Comparison of ENCODE assay signal across 33 cellular contexts in genomic region chr15:77311020-77311419, GRCh38.
"Had no signal": no experiment of that assay in that cellular context is flagged by ENCODE, and none has a peak within 500 bp of the region (broad histone marks: within the 10 kb centered on the region; RNA-seq: fewer than 3 reads in every experiment).

No MANE protein-coding gene starts in this region.

- H3K9me3 ChIP-seq: Peyer's patch, SJSA1, SK-N-SH had no signal

- H3K9ac ChIP-seq: SK-N-SH had no signal

- H3K27me3 ChIP-seq: Peyer's patch, SJSA1 had no signal

- H3K4me1 ChIP-seq: Peyer's patch had no signal

- FAIRE-seq: bronchial epithelial cell, TTC549 had no signal

- H3K4me1 Mint-ChIP-seq: activated CD4-positive, alpha-beta T cell treated with anti-CD3 and anti-CD28 coated beads, Interleukin-2, amount 10 ng/mL, durations not matched to agents 7 days and 5 days; activated naive CD8-positive, alpha-beta T cell treated with anti-CD3 and anti-CD28 coated beads, Interleukin-2, amount 10 ng/mL, durations not matched to agents 7 days and 5 days had no signal

- H3K27ac Mint-ChIP-seq: activated CD4-positive, alpha-beta T cell treated with anti-CD3 and anti-CD28 coated beads, Interleukin-2, amount 10 ng/mL, durations not matched to agents 7 days and 5 days; activated CD8-positive, alpha-beta T cell treated with anti-CD3 and anti-CD28 coated beads, Interleukin-2, amount 10 ng/mL, durations not matched to agents 7 days and 5 days; activated naive CD4-positive, alpha-beta T cell treated with anti-CD3 and anti-CD28 coated beads, Interleukin-2, amount 50 U/mL, for 24 hours; activated naive CD8-positive, alpha-beta T cell treated with anti-CD3 and anti-CD28 coated beads, Interleukin-2, amount 10 ng/mL, durations not matched to agents 7 days and 5 days; activated T-cell treated with anti-CD3 and anti-CD28 coated beads, Interleukin-2, amount 50 U/mL, for 24 hours; activated T-helper 2 cell treated with anti-CD3 and anti-CD28 coated beads, Interferon-gamma antibody, Interleukin-2, Interleukin-4, amounts not matched to agents 10 μg/mL and 5 μg/mL and 100 μg/mL, durations not matched to agents 14 hours and 24 hours and 36 hours; T-helper 1 cell treated with Interleukin-12 subunit alpha and Interleukin-12 subunit beta and Interleukin-4 antibody, amounts not matched to agents 30 μg/mL and 1 μg/mL, for 36 hours; T-helper 2 cell treated with Interferon-gamma antibody and Interleukin-4, amounts not matched to agents 5 μg/mL and 100 μg/mL, for 36 hours had no signal

- H3K4me2 ChIP-seq: SK-N-SH had no signal

- H3K9me3 Mint-ChIP-seq: activated CD4-positive, alpha-beta T cell treated with anti-CD3 and anti-CD28 coated beads, Interleukin-2, amount 10 ng/mL, durations not matched to agents 7 days and 5 days; activated naive CD4-positive, alpha-beta T cell treated with anti-CD3 and anti-CD28 coated beads, Interleukin-2, amount 50 U/mL, for 24 hours; activated naive CD8-positive, alpha-beta T cell treated with anti-CD3 and anti-CD28 coated beads, Interleukin-2, amount 10 ng/mL, durations not matched to agents 7 days and 5 days; activated T-cell treated with anti-CD3 and anti-CD28 coated beads, Interleukin-2, amount 50 U/mL, for 24 hours; activated T-helper 2 cell treated with anti-CD3 and anti-CD28 coated beads, Interferon-gamma antibody, Interleukin-2, Interleukin-4, amounts not matched to agents 10 μg/mL and 5 μg/mL and 100 μg/mL, durations not matched to agents 14 hours and 24 hours and 36 hours; brain; T-helper 1 cell treated with Interleukin-12 subunit alpha and Interleukin-12 subunit beta and Interleukin-4 antibody, amounts not matched to agents 30 μg/mL and 1 μg/mL, for 36 hours; T-helper 2 cell treated with Interferon-gamma antibody and Interleukin-4, amounts not matched to agents 5 μg/mL and 100 μg/mL, for 36 hours had no signal

- H3K4me3 ChIP-seq: Peyer's patch, SJSA1 had no signal

- H3K36me3 Mint-ChIP-seq: activated naive CD8-positive, alpha-beta T cell treated with anti-CD3 and anti-CD28 coated beads, Interleukin-2, amount 10 ng/mL, durations not matched to agents 7 days and 5 days had no signal

- H3K4me3 Mint-ChIP-seq: activated CD4-positive, alpha-beta T cell treated with anti-CD3 and anti-CD28 coated beads, Interleukin-2, amount 10 ng/mL, durations not matched to agents 7 days and 5 days; activated CD8-positive, alpha-beta T cell treated with anti-CD3 and anti-CD28 coated beads, Interleukin-2, amount 10 ng/mL, durations not matched to agents 7 days and 5 days; activated naive CD4-positive, alpha-beta T cell treated with anti-CD3 and anti-CD28 coated beads, Interleukin-2, amount 50 U/mL, for 24 hours; activated naive CD8-positive, alpha-beta T cell treated with anti-CD3 and anti-CD28 coated beads, Interleukin-2, amount 10 ng/mL, durations not matched to agents 7 days and 5 days; activated T-cell treated with anti-CD3 and anti-CD28 coated beads, Interleukin-2, amount 50 U/mL, for 24 hours; brain; T-helper 1 cell treated with Interleukin-12 subunit alpha and Interleukin-12 subunit beta and Interleukin-4 antibody, amounts not matched to agents 30 μg/mL and 1 μg/mL, for 36 hours; T-helper 2 cell treated with Interferon-gamma antibody and Interleukin-4, amounts not matched to agents 5 μg/mL and 100 μg/mL, for 36 hours had no signal

- H3K27ac ChIP-seq: Peyer's patch, SJSA1 had no signal

- ATAC-seq: activated CD8-positive, alpha-beta T cell treated with anti-CD3 and anti-CD28 coated beads, Interleukin-2, amount 10 ng/mL, durations not matched to agents 7 days and 5 days had no signal

- H3K27me3 Mint-ChIP-seq: activated CD4-positive, alpha-beta T cell treated with anti-CD3 and anti-CD28 coated beads, Interleukin-2, amount 10 ng/mL, durations not matched to agents 7 days and 5 days; activated naive CD8-positive, alpha-beta T cell treated with anti-CD3 and anti-CD28 coated beads, Interleukin-2, amount 10 ng/mL, durations not matched to agents 7 days and 5 days; activated T-cell treated with anti-CD3 and anti-CD28 coated beads, Interleukin-2, amount 50 U/mL, for 24 hours; brain had no signal

- H3K36me3 ChIP-seq: Peyer's patch, SJSA1 had no signal

- DNase-seq: activated CD4-positive, alpha-beta T cell treated with anti-CD3 and anti-CD28 coated beads, Interleukin-2, amount 10 ng/mL, durations not matched to agents 7 days and 5 days; activated CD4-positive, alpha-beta T cell treated with anti-CD3 and anti-CD28 coated beads, Interleukin-2, amount 50 U/mL, for 48 hours; activated CD8-positive, alpha-beta T cell treated with anti-CD3 and anti-CD28 coated beads, Interleukin-2, amount 10 ng/mL, durations not matched to agents 7 days and 5 days; activated gamma-delta T cell; activated naive CD4-positive, alpha-beta T cell treated with Interleukin-2 at 50 U/mL for 16 hours; activated naive CD8-positive, alpha-beta T cell treated with anti-CD3 and anti-CD28 coated beads, Interleukin-2, amount 10 ng/mL, durations not matched to agents 7 days and 5 days; activated T-cell treated with anti-CD3 and anti-CD28 coated beads, Interleukin-2, amount 50 U/mL, for 24 hours; anterior cingulate cortex; caudate nucleus; cerebellar nuclear complex; Karpas-422; NCI-H1048; NCI-H1105 treated with DMSO at 0.1 percent for 48 hours; NCI-H1436; NCI-H1694; NCI-H1930; NCI-H2081 treated with DMSO at 0.1 percent for 48 hours; NCI-H226; NCI-H446 treated with DMSO at 0.1 percent for 48 hours; NCI-H524; NK-92 treated with Interleukin-12 subunit alpha and Interleukin-12 subunit beta, amount 100 ng/mL, for 24 hours; PC-3; Peyer's patch; SHP77 treated with DMSO at 0.1 percent for 48 hours; SK-N-SH had no signal
